Comparison of ENCODE assay signal across 14 cellular contexts in genomic region chr4:17562157-17562556, GRCh38. TPM values are rescaled to one million over a fixed set of nuclear protein-coding genes. Genes with fewer than 3 reads are reported as not detected.
DNase-seq lines count a peak whose midpoint lies in the region; FAIRE-seq and TF ChIP-seq lines count a peak whose summit lies in the region.
"Had no signal": no experiment of that assay in that cellular context is flagged by ENCODE, and none has a peak within 500 bp of the region (broad histone marks: within the 10 kb centered on the region; RNA-seq: fewer than 3 reads in every experiment).

No MANE protein-coding gene starts in this region.

- no peak overlapping the region for H3K4me2 ChIP-seq in parathyroid adenoma (ENCODE audit: low read length)

- DNase-seq in NCI-H524 (lab: John Stamatoyannopoulos, UW): peak; percentile 14 to 28
- no peak for DNase-seq in NCI-H524 treated with DMSO at 0.1 percent for 48 hours (lab: John Stamatoyannopoulos, UW)
- DNase-seq in NB4 (ENCODE audit: low read depth): peak; percentile 49
- peak; percentile 24 for DNase-seq in cerebellar cortex (ENCODE audit: low spot score)
- DNase-seq in RCC 7860 (ENCODE audit: low spot score): no peak
- no peak for DNase-seq in stimulated activated naive CD4-positive, alpha-beta T cell (lab: John Stamatoyannopoulos, UW)
- DNase-seq in immature natural killer cell: no peak
- DNase-seq: activated CD4-positive, alpha-beta T cell treated with anti-CD3 and anti-CD28 coated beads for 1 hour; activated T-cell treated with anti-CD3 and anti-CD28 coated beads, Interleukin-2, amount 50 U/mL, for 72 hours; heart right ventricle; NCI-H774; stimulated activated CD8-positive, alpha-beta memory T cell treated with anti-CD3 and anti-CD28 coated beads, Interleukin-4, amount 100 ng/mL, for 48 hours; uterus had no signal

- no peak overlapping the region for H3K9ac ChIP-seq in parathyroid adenoma

- H3K4me3 ChIP-seq in NB4 (ENCODE audit: low read depth, low read length): no peak overlapping the region
- H3K4me3 ChIP-seq in parathyroid adenoma (ENCODE audit: low read depth, low read length): no peak overlapping the region
- H3K4me3 ChIP-seq: heart right ventricle, uterus had no signal

- no peak overlapping the region for H3K27ac ChIP-seq in parathyroid adenoma
- H3K27ac ChIP-seq: heart right ventricle, uterus had no signal

- no peak overlapping the region for H3K4me3 Mint-ChIP-seq in immature natural killer cell
- H3K4me3 Mint-ChIP-seq: activated T-cell treated with anti-CD3 and anti-CD28 coated beads, Interleukin-2, amount 50 U/mL, for 72 hours had no signal

- no peaks in the 10 kb centered on the region for H3K27me3 Mint-ChIP-seq in immature natural killer cell (ENCODE audit: low read depth in 3 of 3)

- no peaks in the 10 kb centered on the region for H3K9me3 Mint-ChIP-seq in immature natural killer cell
- H3K9me3 Mint-ChIP-seq: activated T-cell treated with anti-CD3 and anti-CD28 coated beads, Interleukin-2, amount 50 U/mL, for 72 hours had no signal

- FAIRE-seq in RCC 7860 (lab: Jason Lieb, UNC): no peak

- H3K36me3 Mint-ChIP-seq in immature natural killer cell: no peaks in the 10 kb centered on the region

- no peak overlapping the region for H2AFZ ChIP-seq in parathyroid adenoma

- H3K36me3 ChIP-seq in parathyroid adenoma (ENCODE audit: control insufficient read depth, insufficient read depth, low read length): no peaks in the 10 kb centered on the region
- H3K36me3 ChIP-seq: heart right ventricle, uterus had no signal

- H3K27me3 ChIP-seq in parathyroid adenoma (ENCODE audit: control insufficient read depth, insufficient read depth, low read length): no peaks in the 10 kb centered on the region
- H3K27me3 ChIP-seq: heart right ventricle, uterus had no signal

- H3K79me2 ChIP-seq in parathyroid adenoma: no peaks in the 10 kb centered on the region

- peak; percentile 44 for TF ChIP-seq CTCF in NB4 (IDR thresholded peaks at IDR 0.05; ENCODE audit: low read depth, low read length)
- peak; percentile 11 for TF ChIP-seq CTCF in parathyroid adenoma (IDR thresholded peaks at IDR 0.05)

- H3K27ac Mint-ChIP-seq in immature natural killer cell: no peak overlapping the region
- H3K27ac Mint-ChIP-seq: activated T-cell treated with anti-CD3 and anti-CD28 coated beads, Interleukin-2, amount 50 U/mL, for 72 hours had no signal

- TF ChIP-seq POLR2A in NB4 (IDR thresholded peaks at IDR 0.05; ENCODE audit: extremely low read depth, insufficient read length): no peak

- no peaks in the 10 kb centered on the region for H3K9me3 ChIP-seq in parathyroid adenoma (ENCODE audit: control insufficient read depth, low read length)
- H3K9me3 ChIP-seq: heart right ventricle, uterus had no signal

- H3K4me1 ChIP-seq in parathyroid adenoma: no peaks in the 10 kb centered on the region
- H3K4me1 ChIP-seq: heart right ventricle, uterus had no signal

- no peaks in the 10 kb centered on the region for H3K4me1 Mint-ChIP-seq in immature natural killer cell

RNA-seq across cellular contexts. Expression of gene LAP3, which starts 14.8 kb away (rescaled TPM):
- 100 to 1,000 TPM in 1 of 3 donors, 10 to 100 TPM in 2; 56.5 to 106 (median 72.7) TPM for polyA plus RNA-seq in immature natural killer cell

RNA-seq across cellular contexts. Expression of gene CLRN2, which starts 47.2 kb away (rescaled TPM):
- not detected for polyA plus RNA-seq in immature natural killer cell
- polyA plus RNA-seq: heart right ventricle had no signal

RNA-seq across cellular contexts. Expression of gene QDPR, which starts 50.3 kb away (rescaled TPM):
- 10 to 100 TPM; 20.5 to 28.9 (median 23.6) TPM for polyA plus RNA-seq in immature natural killer cell

RNA-seq across cellular contexts. Expression of gene MED28, which starts 52.3 kb away (rescaled TPM):
- 10 to 100 TPM; 33.4 to 45.3 (median 40.1) TPM for polyA plus RNA-seq in immature natural killer cell

Comparison
In these comparisons a context has a peak if more than half of its experiments do, and no peak if none do; other contexts are left out.
1. DNase-seq: peak in NCI-H524 (2 of 2), NB4 (single experiment) and cerebellar cortex (single experiment); none in NCI-H524 treated with DMSO at 0.1 percent for 48 hours (single experiment), RCC 7860 (single experiment), stimulated activated naive CD4-positive, alpha-beta T cell (0 of 6) and immature natural killer cell (0 of 3).